ENCODE assay signal across 24 cellular contexts in genomic region chr6:22590423-22590822, GRCh38. TPM values are rescaled to one million over a fixed set of nuclear protein-coding genes. Genes with fewer than 3 reads are reported as not detected.
DNase-seq lines count a peak whose midpoint lies in the region; ATAC-seq and TF ChIP-seq lines count a peak whose summit lies in the region.
"Had no signal": no experiment of that assay in that cellular context is flagged by ENCODE, and none has a peak within 500 bp of the region (broad histone marks: within the 10 kb centered on the region; RNA-seq: fewer than 3 reads in every experiment).

No MANE protein-coding gene starts in this region.

- H3K9me2 ChIP-seq in GM23338 (ENCODE audit: insufficient read depth) (peaks cover 9% of the 10 kb centered on the region), SK-N-SH (no peaks in the 10 kb centered on the region)

- no peak overlapping the region for H3K4me3 Mint-ChIP-seq in GM23338
- H3K4me3 Mint-ChIP-seq: CD4-positive, alpha-beta memory T cell had no signal

- no peak overlapping the region for H3K27ac Mint-ChIP-seq in GM23338
- H3K27ac Mint-ChIP-seq: CD4-positive, alpha-beta memory T cell had no signal

- H3K36me3 Mint-ChIP-seq in GM23338 (ENCODE audit: low read depth): no peaks in the 10 kb centered on the region
- H3K36me3 Mint-ChIP-seq: CD4-positive, alpha-beta memory T cell had no signal

- H3K27ac ChIP-seq in GM23338 (ENCODE audit: low read depth) (no peak overlapping the region), SK-N-SH (ENCODE audit: low read depth in 2 of 2, low read length in 1 of 2) (peak overlapping the region in 1 of 2 experiments; percentile 96; a peak in 2 of 4 replicates), thyroid gland (no peak overlapping the region), ovary (no peak overlapping the region)
- H3K27ac ChIP-seq: A549 had no signal

- H3K9me3 ChIP-seq in SK-N-SH: no peaks in the 10 kb centered on the region
- H3K9me3 ChIP-seq in thyroid gland: no peaks in the 10 kb centered on the region
- H3K9me3 ChIP-seq in ovary: no peaks in the 10 kb centered on the region
- H3K9me3 ChIP-seq: A549 had no signal

- TF ChIP-seq CTCF in GM23338 (conservative IDR thresholded peaks at IDR 0.05; ENCODE audit: low read depth in 2 of 2) (no peak), SK-N-SH (IDR thresholded peaks at IDR 0.05) (no peak), fibroblast of the aortic adventitia (IDR thresholded peaks at IDR 0.05; ENCODE audit: insufficient read depth, low read length) (no peak), thyroid gland (IDR thresholded peaks at IDR 0.05) (no peak), ovary (IDR thresholded peaks at IDR 0.05) (no peak)

- H2AFZ ChIP-seq in GM23338 (0 out of 2 replicates have a peak overlapping the region, but pooled peaks have one; percentile 1), SK-N-SH (ENCODE audit: low read depth) (no peak overlapping the region)

- POLR2A ChIA-PET in SK-N-SH (lab: Yijun Ruan, JAX): interaction anchor here (0.7 to 1.5 kb wide), 3 partner anchors 32 to 444 kb away, joined by 3 to 11 read pairs (median 4); no protein-coding TSS in a partner anchor

- H3K79me2 ChIP-seq in GM23338 (replicated peaks; ENCODE audit: insufficient read depth): no peaks in the 10 kb centered on the region
- no peaks in the 10 kb centered on the region for H3K79me2 ChIP-seq in SK-N-SH (ENCODE audit: insufficient read depth)

- TF ChIP-seq POLR2A in thyroid gland (IDR thresholded peaks at IDR 0.05) (no peak), ovary (IDR thresholded peaks at IDR 0.05) (no peak)

- H3K9me3 Mint-ChIP-seq in GM23338: no peaks in the 10 kb centered on the region

- H3K4me3 ChIP-seq in GM23338 (no peak overlapping the region), SK-N-SH (ENCODE audit: low read depth in 2 of 2, low read length in 1 of 2) (no peak overlapping the region), fibroblast of the aortic adventitia (ENCODE audit: low read depth, low read length) (no peak overlapping the region), thyroid gland (replicated peaks in 1 of 3) (no peak overlapping the region), ovary (no peak overlapping the region)
- H3K4me3 ChIP-seq: A549 had no signal

- H3F3A ChIP-seq in GM23338 (replicated peaks; ENCODE audit: low read depth): no peaks in the 10 kb centered on the region
- no peaks in the 10 kb centered on the region for H3F3A ChIP-seq in SK-N-SH (replicated peaks; ENCODE audit: insufficient read depth)

- H3K36me3 ChIP-seq in GM23338 (ENCODE audit: insufficient read depth) (no peaks in the 10 kb centered on the region), SK-N-SH (replicated peaks in 1 of 2; ENCODE audit: control insufficient read depth in 1 of 2, insufficient read depth in 2 of 2, low read length in 1 of 2) (no peaks in the 10 kb centered on the region), thyroid gland (no peaks in the 10 kb centered on the region), ovary (no peaks in the 10 kb centered on the region)

- H3K4me1 ChIP-seq in GM23338 (ENCODE audit: insufficient read depth): no peaks in the 10 kb centered on the region
- peaks cover 0 to 10% of the 10 kb centered on the region in 2 experiments; a peak in 2 of 4 replicates for H3K4me1 ChIP-seq in SK-N-SH (ENCODE audit: control insufficient read depth in 1 of 2, insufficient read depth in 2 of 2, low read depth in 1 of 2, low read length in 1 of 2)
- peaks cover 0 to 5% of the 10 kb centered on the region in 2 donors for H3K4me1 ChIP-seq in thyroid gland
- H3K4me1 ChIP-seq in ovary (ENCODE audit: insufficient read depth): peaks cover 1% of the 10 kb centered on the region
- H3K4me1 ChIP-seq: A549 had no signal

- H4K20me1 ChIP-seq in GM23338 (replicated peaks; ENCODE audit: insufficient read depth) (no peaks in the 10 kb centered on the region), SK-N-SH (ENCODE audit: insufficient read depth) (no peaks in the 10 kb centered on the region)

- H3K9ac ChIP-seq in SK-N-SH: no peak overlapping the region

- DNase-seq in NCI-H146 (lab: John Stamatoyannopoulos, UW): peak; percentile 20
- no peak for DNase-seq in NCI-H146 treated with DMSO at 0.1 percent for 48 hours (lab: John Stamatoyannopoulos, UW; ENCODE audit: unreplicated experiment)
- no peak for DNase-seq in GM23338 (ENCODE audit: low spot score)
- peak; percentile 39 for DNase-seq in SK-N-SH
- DNase-seq in fibroblast of the aortic adventitia (ENCODE audit: low read depth): peak; percentile 9
- DNase-seq in thyroid gland: no peak
- DNase-seq in NCI-H69 (lab: John Stamatoyannopoulos, UW): no peak
- no peak for DNase-seq in ovary
- DNase-seq: 8988T; ACHN; AML-193; C1 segment of cervical spinal cord; Calu3; CD4-positive, alpha-beta memory T cell; COR-L47; DMS79 treated with DMSO at 0.1 percent for 48 hours; GF-D8; H7; HCEC 1CT had no signal

- peaks cover 2% of the 10 kb centered on the region for H3K4me1 Mint-ChIP-seq in GM23338
- H3K4me1 Mint-ChIP-seq: CD4-positive, alpha-beta memory T cell had no signal

- no peak for ATAC-seq in GM23338
- ATAC-seq: A549 had no signal

- TF ChIP-seq EP300 in SK-N-SH (IDR thresholded peaks at IDR 0.05; ENCODE audit: borderline replicate concordance in 1 of 2, low read depth in 1 of 2, low read length in 1 of 2) (peak in 1 of 2 experiments; percentile 97; a peak in 2 of 4 replicates), ovary (IDR thresholded peaks at IDR 0.05) (no peak)

- intact Hi-C loops in thyroid gland (cut with DNase I): no loop called here
- intact Hi-C loops in ovary (cut with DNase I): no loop called here

- peak; percentile 43 for TF ChIP-seq RAD21 in SK-N-SH (IDR thresholded peaks at IDR 0.05; ENCODE audit: low read length)

- H3K27me3 Mint-ChIP-seq in GM23338 (ENCODE audit: insufficient read depth, low read depth, poor library complexity): no peaks in the 10 kb centered on the region
- H3K27me3 Mint-ChIP-seq: CD4-positive, alpha-beta memory T cell had no signal

- no peaks in the 10 kb centered on the region for H3K27me3 ChIP-seq in GM23338 (ENCODE audit: insufficient read depth)
- H3K27me3 ChIP-seq in SK-N-SH (ENCODE audit: insufficient read depth): no peaks in the 10 kb centered on the region
- H3K27me3 ChIP-seq in thyroid gland: no peaks in the 10 kb centered on the region
- no peaks in the 10 kb centered on the region for H3K27me3 ChIP-seq in ovary

- H3K4me2 ChIP-seq in GM23338 (no peak overlapping the region), SK-N-SH (no peak overlapping the region)
- H3K4me2 ChIP-seq: A549 had no signal

- WGBS in SK-N-SH (ENCODE audit: low lambda C conversion rate): 64% methylated on average over 4 of the region's 4 CpGs
- WGBS in thyroid gland, 2 donors: 84% methylated on average over 4 of the region's 4 CpGs
- 11 to 18% (median 12%) methylated on average over 4 of the region's 4 CpGs for WGBS in ovary, 3 donors

- CTCF ChIA-PET in SK-N-SH (lab: Yijun Ruan, JAX): interaction anchor here (0.8 to 1.2 kb wide), 4 partner anchors 10 to 1066 kb away, joined by 3 to 5 read pairs (median 4); no protein-coding TSS in a partner anchor

TF ChIP-seq in GM23338, 12 proteins besides CTCF, POLR2A, EP300 and RAD21 (continues in another document):
- TF ChIP-seq CREB1 (CRISPR knock-in tag; IDR thresholded peaks at IDR 0.05; ENCODE audit: low read depth) (no peak), NANOG (IDR thresholded peaks at IDR 0.05; ENCODE audit: borderline replicate concordance) (no peak), STAT1 (IDR thresholded peaks at IDR 0.05; ENCODE audit: unreplicated experiment) (no peak), POLR2AphosphoS5 (IDR thresholded peaks at IDR 0.05; ENCODE audit: low read depth) (no peak)

TF ChIP-seq in SK-N-SH, 30 proteins besides CTCF, POLR2A, EP300 and RAD21:
- TF ChIP-seq TCF12 (IDR thresholded peaks at IDR 0.05) (peak; percentile 52; the same call in 1 of the 2 replicates), GATA2 (CRISPR knock-in tag; IDR thresholded peaks at IDR 0.05) (peak; percentile 89), CHD2 (IDR thresholded peaks at IDR 0.05; ENCODE audit: low read length, partially characterized antibody) (peak; percentile 57), RFX5 (IDR thresholded peaks at IDR 0.05; ENCODE audit: low read length) (0 out of 2 replicates have a peak, but pooled peaks have one; percentile 17), RCOR1 (IDR thresholded peaks at IDR 0.05; ENCODE audit: low read length) (peak; percentile 95), MXI1 (IDR thresholded peaks at IDR 0.05; ENCODE audit: low read depth, low read length) (no peak; the same call in 1 of the 2 replicates)
- TF ChIP-seq, protein P1, sequence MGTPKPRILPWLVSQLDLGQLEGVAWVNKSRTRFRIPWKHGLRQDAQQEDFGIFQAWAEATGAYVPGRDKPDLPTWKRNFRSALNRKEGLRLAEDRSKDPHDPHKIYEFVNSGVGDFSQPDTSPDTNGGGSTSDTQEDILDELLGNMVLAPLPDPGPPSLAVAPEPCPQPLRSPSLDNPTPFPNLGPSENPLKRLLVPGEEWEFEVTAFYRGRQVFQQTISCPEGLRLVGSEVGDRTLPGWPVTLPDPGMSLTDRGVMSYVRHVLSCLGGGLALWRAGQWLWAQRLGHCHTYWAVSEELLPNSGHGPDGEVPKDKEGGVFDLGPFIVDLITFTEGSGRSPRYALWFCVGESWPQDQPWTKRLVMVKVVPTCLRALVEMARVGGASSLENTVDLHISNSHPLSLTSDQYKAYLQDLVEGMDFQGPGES (IDR thresholded peaks at IDR 0.05; ENCODE audit: low read depth, low read length): no peak

RNA-seq across cellular contexts. Expression of gene HDGFL1, which starts 21.1 kb away (rescaled TPM):
- total RNA-seq in GM23338 (2014; rRNA removed; shearing (Covaris generic)): not detected in 2 replicates
- not detected in 2 replicates for polyA plus RNA-seq in GM23338 (2016; fragmentation: Nextera tagmentation; extraction: Ambion mirVana)
- polyA plus RNA-seq in SK-N-SH (2012; rRNA removed): not detected in 2 replicates
- polyA plus RNA-seq in SK-N-SH (2012; cell fraction: cytosol; rRNA removed): not detected in 2 replicates
- not detected in 2 replicates for polyA plus RNA-seq in SK-N-SH (2012; cell fraction: nucleus; rRNA removed)
- total RNA-seq in fibroblast of the aortic adventitia (ENCODE audit: low replicate concordance): not detected in 2 replicates
- under 1 TPM in 1 of 4 donors, not detected in 3; 0.40 TPM for total RNA-seq in thyroid gland
- not detected for total RNA-seq in ovary
- polyA plus RNA-seq in ovary: under 1 TPM in 1 of 2 donors, not detected in 1; 0.10 TPM
- total RNA-seq: Calu3; CD4-positive, alpha-beta memory T cell; Daoy; G401; H1; H7 had no signal
- polyA plus RNA-seq: A549; BJ; CD4-positive, alpha-beta memory T cell; H1 had no signal

Comparison
In these comparisons a context has a peak if more than half of its experiments do, and no peak if none do; other contexts are left out.
1. DNase-seq: peak in NCI-H146 (single experiment), SK-N-SH (single experiment) and fibroblast of the aortic adventitia (single experiment); none in NCI-H146 treated with DMSO at 0.1 percent for 48 hours (single experiment), GM23338 (single experiment), thyroid gland (0 of 2), NCI-H69 (single experiment) and ovary (0 of 5).